25 cellular contexts compared by ENCODE assay signal in genomic region chr17:1635675-1636465, GRCh38. TPM values are rescaled to one million over a fixed set of nuclear protein-coding genes. Genes with fewer than 3 reads are reported as not detected.
DNase-seq lines count a peak whose midpoint lies in the region; ATAC-seq, FAIRE-seq and TF ChIP-seq lines count a peak whose summit lies in the region.
"Had no signal": no experiment of that assay in that cellular context is flagged by ENCODE, and none has a peak within 500 bp of the region (broad histone marks: within the 10 kb centered on the region; RNA-seq: fewer than 3 reads in every experiment).

No MANE protein-coding gene starts in this region.

- intact Hi-C loops in HepG2 (cut with micrococcal nuclease; ENCODE audit: unreplicated experiment) (no loop called here), right lobe of liver (cut with DNase I) (no loop called here)

- DNase-seq in HepG2 (ENCODE audit: low spot score) (no peak), right lobe of liver (no peak), HTR-8/SVneo (ENCODE audit: insufficient read length, low spot score) (no peak), endothelial cell (ENCODE audit: low spot score) (no peak), NCI-H1417 (lab: John Stamatoyannopoulos, UW) (no peak)
- DNase-seq: AML-193; C1 segment of cervical spinal cord; Caco-2; CD8-positive, alpha-beta T cell; EL; GDM1; Karpas-422; NCI-H1092 treated with DMSO at 0.1 percent for 48 hours; NCI-H1436 treated with DMSO at 0.1 percent for 48 hours; NCI-H187 treated with DMSO at 0.1 percent for 48 hours; NCI-H2107; NCI-H526; PC-9; SHP77 had no signal

- POLR2A ChIA-PET in HepG2 (lab: Yijun Ruan, JAX), result interaction anchor here (1.2 kb wide), 1 partner anchor 58 kb away, joined by 3 read pairs; no protein-coding TSS in a partner anchor

- H3K9me3 ChIP-seq in HepG2 (ENCODE audit: low read length) (no peaks in the 10 kb centered on the region), right lobe of liver (no peaks in the 10 kb centered on the region)
- H3K9me3 ChIP-seq: A549, Caco-2, HAP-1 had no signal

- TF ChIP-seq EP300 in HepG2 (IDR thresholded peaks at IDR 0.05; ENCODE audit: low read depth in 2 of 2, low read length in 2 of 2) (no peak), HepG2 (CRISPR knock-in tag; IDR thresholded peaks at IDR 0.05; ENCODE audit: borderline replicate concordance) (no peak)

- H3K27ac ChIP-seq in HepG2 (ENCODE audit: extremely low read length, insufficient read depth, low read length) (no peak overlapping the region), right lobe of liver (no peak overlapping the region)
- H3K27ac ChIP-seq: A549, PC-9 had no signal

- in situ Hi-C loops in HepG2 (cut with HindIII; ENCODE audit: extremely low pct_ligation_motif_present, low pct_unique_long_range_greater_than_20kb), result no loop called here

- H3K4me2 ChIP-seq in HepG2 (ENCODE audit: low read depth, low read length), result no peak overlapping the region
- H3K4me2 ChIP-seq: A549, GM23338, PC-9 had no signal

- no peak for TF ChIP-seq CTCF in HepG2 (CRISPR knock-in tag; IDR thresholded peaks at IDR 0.05)
- TF ChIP-seq CTCF in right lobe of liver (IDR thresholded peaks at IDR 0.05), result no peak
- TF ChIP-seq CTCF in endothelial cell (IDR thresholded peaks at IDR 0.05; ENCODE audit: unreplicated experiment), result no peak

- H3K9me3 Mint-ChIP-seq in endothelial cell (ENCODE audit: unreplicated experiment), result no peaks in the 10 kb centered on the region
- no peaks in the 10 kb centered on the region for H3K9me3 Mint-ChIP-seq in stimulated activated memory B cell treated with anti-CD40 and anti-IgM and Interleukin-4, amounts not matched to agents 10 μg/mL and 1 μg/mL and 100 μg/mL, for 72 hours
- H3K9me3 Mint-ChIP-seq: CD8-positive, alpha-beta T cell; GM23338 had no signal

- peaks cover 32% of the 10 kb centered on the region for H3K4me1 ChIP-seq in HepG2 (ENCODE audit: insufficient read depth, low read length)
- H3K4me1 ChIP-seq in right lobe of liver, result no peaks in the 10 kb centered on the region
- H3K4me1 ChIP-seq: Caco-2, HAP-1 had no signal

- no peak overlapping the region for H3K9ac ChIP-seq in HepG2 (ENCODE audit: insufficient read depth, low read depth, low read length)

- ATAC-seq in HepG2, result no peak
- no peak for ATAC-seq in right lobe of liver
- ATAC-seq in stimulated activated memory B cell treated with anti-CD40 and anti-IgM and Interleukin-4, amounts not matched to agents 10 μg/mL and 1 μg/mL and 100 μg/mL, for 72 hours, result no peak
- ATAC-seq in HG02938 (IDR thresholded peaks at IDR 0.05; ENCODE audit: unreplicated experiment), result no peak
- ATAC-seq: A549; CD8-positive, alpha-beta T cell; GM12878; GM23338 had no signal

- WGBS in HepG2 (ENCODE audit: low lambda C conversion rate), result 38% methylated on average over 10 of the region's 10 CpGs
- 81% methylated on average over 7 of the region's 10 CpGs for WGBS in right lobe of liver (ENCODE audit: insufficient coverage, low coverage, low lambda C conversion rate, missing lambda C conversion rate)

- H3K79me2 ChIP-seq in HepG2 (ENCODE audit: insufficient read depth, low read length), result no peaks in the 10 kb centered on the region

- TF ChIP-seq RAD21 in HepG2 (CRISPR knock-in tag; IDR thresholded peaks at IDR 0.05), result no peak

- peak overlapping the region; percentile 81 for H3K4me3 Mint-ChIP-seq in endothelial cell (ENCODE audit: unreplicated experiment)
- no peak overlapping the region for H3K4me3 Mint-ChIP-seq in stimulated activated memory B cell treated with anti-CD40 and anti-IgM and Interleukin-4, amounts not matched to agents 10 μg/mL and 1 μg/mL and 100 μg/mL, for 72 hours
- H3K4me3 Mint-ChIP-seq: CD8-positive, alpha-beta T cell; GM23338 had no signal

- peaks cover 25% of the 10 kb centered on the region for H3K36me3 Mint-ChIP-seq in endothelial cell (ENCODE audit: low read depth, unreplicated experiment)
- H3K36me3 Mint-ChIP-seq in stimulated activated memory B cell treated with anti-CD40 and anti-IgM and Interleukin-4, amounts not matched to agents 10 μg/mL and 1 μg/mL and 100 μg/mL, for 72 hours, result peaks cover 6% of the 10 kb centered on the region
- H3K36me3 Mint-ChIP-seq: CD8-positive, alpha-beta T cell had no signal

- H3K4me3 ChIP-seq in HepG2 (replicated peaks in 1 of 3; ENCODE audit: insufficient read depth in 1 of 3, low read depth in 2 of 3, low read length in 3 of 3) (no peak overlapping the region), right lobe of liver (no peak overlapping the region)
- H3K4me3 ChIP-seq: A549, GM12878, GM23338, HAP-1, PC-9 had no signal

- H4K20me1 ChIP-seq in HepG2 (ENCODE audit: insufficient read depth, low read length), result no peaks in the 10 kb centered on the region

- FAIRE-seq in HepG2 (lab: Jason Lieb, UNC), result no peak
- FAIRE-seq in HTR-8/SVneo (lab: Jason Lieb, UNC), result peak; percentile 26
- FAIRE-seq: A549, GM12878 had no signal

- H3K27me3 ChIP-seq in HepG2 (ENCODE audit: control insufficient read depth in 1 of 2, insufficient read depth in 2 of 2, low read length in 2 of 2) (peaks cover 5 to 46% of the 10 kb centered on the region in 2 experiments; a peak in 4 of 5 replicates), right lobe of liver (no peaks in the 10 kb centered on the region)

- peaks cover 12% of the 10 kb centered on the region for H3K4me1 Mint-ChIP-seq in endothelial cell (ENCODE audit: unreplicated experiment)
- peaks cover 26% of the 10 kb centered on the region for H3K4me1 Mint-ChIP-seq in stimulated activated memory B cell treated with anti-CD40 and anti-IgM and Interleukin-4, amounts not matched to agents 10 μg/mL and 1 μg/mL and 100 μg/mL, for 72 hours

- H3K36me3 ChIP-seq in HepG2 (replicated peaks in 1 of 2; ENCODE audit: control insufficient read depth in 1 of 2, insufficient read depth in 2 of 2, low read length in 2 of 2) (no peaks in the 10 kb centered on the region), right lobe of liver (peaks cover 0 to 14% (median 3%) of the 10 kb centered on the region in 4 donors)
- H3K36me3 ChIP-seq: HAP-1 had no signal

- CTCF ChIA-PET in HepG2 (lab: Yijun Ruan, JAX; ENCODE audit: low intra/inter-chr PET ratio, low total read pairs), result no interaction called here

- peak overlapping the region; percentile 33 for H3K27ac Mint-ChIP-seq in endothelial cell (ENCODE audit: unreplicated experiment)
- H3K27ac Mint-ChIP-seq in stimulated activated memory B cell treated with anti-CD40 and anti-IgM and Interleukin-4, amounts not matched to agents 10 μg/mL and 1 μg/mL and 100 μg/mL, for 72 hours, result peak overlapping the region; percentile 50
- H3K27ac Mint-ChIP-seq: CD8-positive, alpha-beta T cell; GM23338 had no signal

- TF ChIP-seq POLR2A in HepG2 (IDR thresholded peaks at IDR 0.05; ENCODE audit: insufficient read depth in 1 of 2, low read depth in 2 of 2, low read length in 2 of 2) (no peak), right lobe of liver (IDR thresholded peaks at IDR 0.05) (no peak)

- peaks cover 14% of the 10 kb centered on the region for H3K27me3 Mint-ChIP-seq in endothelial cell (ENCODE audit: unreplicated experiment)
- no peaks in the 10 kb centered on the region for H3K27me3 Mint-ChIP-seq in stimulated activated memory B cell treated with anti-CD40 and anti-IgM and Interleukin-4, amounts not matched to agents 10 μg/mL and 1 μg/mL and 100 μg/mL, for 72 hours

- H2AFZ ChIP-seq in HepG2 (ENCODE audit: low read length), result no peak overlapping the region
- H2AFZ ChIP-seq: GM23338, PC-9 had no signal

- no TSS peak for BruUV-seq in HepG2 (replicated peaks; lab: Mats Ljungman, UMichigan)

RNA-seq across cellular contexts. Expression of gene SLC43A2, which starts 7.2 kb away (rescaled TPM):
- 3.3 and 7.3 TPM in 2 replicates for total RNA-seq in HepG2 (2016; rRNA removed; fragmentation: Illumina TruSeq; extraction: Trizol)
- 0.97 and 1.3 TPM in 2 replicates for total RNA-seq in HepG2 (2016; cell fraction: cytosol; rRNA removed; fragmentation: Illumina TruSeq; extraction: Trizol; ENCODE audit: low read depth)
- total RNA-seq in HepG2 (2016; cell fraction: insoluble cytoplasmic fraction; rRNA removed; fragmentation: Illumina TruSeq; extraction: Trizol), result 2.0 and 8.1 TPM in 2 replicates
- 4.2 and 4.8 TPM in 2 replicates for total RNA-seq in HepG2 (2016; cell fraction: membrane; rRNA removed; fragmentation: Illumina TruSeq; extraction: Trizol)
- total RNA-seq in HepG2 (2016; cell fraction: nucleus; rRNA removed; fragmentation: Illumina TruSeq; extraction: Trizol), result 6.5 and 9.2 TPM in 2 replicates
- polyA plus RNA-seq in HepG2 (2011; rRNA removed), result 20.0 and 26.7 TPM in 2 replicates
- 24.6 and 32.6 TPM in 2 replicates for polyA plus RNA-seq in HepG2 (2011; cell fraction: cytosol; rRNA removed)
- 23.0 and 27.0 TPM in 2 replicates for polyA plus RNA-seq in HepG2 (2011; cell fraction: nucleus; rRNA removed)
- polyA plus RNA-seq in HepG2 (2012), result 23.6 and 32.7 TPM in 2 replicates
- 1.1 and 1.6 TPM in 2 replicates for polyA plus RNA-seq in HepG2 (2016; cell fraction: cytosol; fragmentation: Illumina TruSeq; extraction: Trizol; ENCODE audit: low read depth)
- polyA plus RNA-seq in HepG2 (2016; cell fraction: insoluble cytoplasmic fraction; fragmentation: Illumina TruSeq; extraction: Trizol; ENCODE audit: low read depth), result 3.0 and 4.3 TPM in 2 replicates
- polyA plus RNA-seq in HepG2 (2016; cell fraction: membrane; fragmentation: Illumina TruSeq; extraction: Trizol; ENCODE audit: low read depth), result 2.7 and 2.9 TPM in 2 replicates
- 12.1 and 13.4 TPM in 2 replicates for polyA plus RNA-seq in HepG2 (2016; cell fraction: nucleus; fragmentation: Illumina TruSeq; extraction: Trizol; ENCODE audit: insufficient read depth, low read depth)
- polyA minus RNA-seq in HepG2 (2011; rRNA and poly(A)+ RNA removed; ENCODE audit: low replicate concordance), result 35.9 and 121 TPM in 2 replicates
- 22.7 and 26.1 TPM in 2 replicates for polyA minus RNA-seq in HepG2 (2011; cell fraction: cytosol; rRNA and poly(A)+ RNA removed)
- polyA minus RNA-seq in HepG2 (2011; cell fraction: nucleus; rRNA and poly(A)+ RNA removed), result 18.9 and 19.1 TPM in 2 replicates
- total RNA-seq in right lobe of liver, result 1 to 10 TPM; 1.4 to 8.9 (median 5.1) TPM
- total RNA-seq in endothelial cell (ENCODE audit: unreplicated experiment), result 71.4 TPM

RNA-seq across cellular contexts. Expression of gene SCARF1, which starts 9.7 kb away (rescaled TPM):
- total RNA-seq in HepG2 (2016; rRNA removed; fragmentation: Illumina TruSeq; extraction: Trizol) (0.24 TPM in 1 of 2 replicates, not detected in the other), right lobe of liver (10 to 100 TPM in 2 of 6 experiments, 1 to 10 TPM in 4; 6.9 to 16.9 (median 8.4) TPM), endothelial cell (ENCODE audit: unreplicated experiment) (289 TPM)
- 0.09 TPM in 1 of 2 replicates, not detected in the other for total RNA-seq in HepG2 (2016; cell fraction: cytosol; rRNA removed; fragmentation: Illumina TruSeq; extraction: Trizol; ENCODE audit: low read depth)
- total RNA-seq in HepG2 (2016; cell fraction: insoluble cytoplasmic fraction; rRNA removed; fragmentation: Illumina TruSeq; extraction: Trizol), result 0.04 TPM in 1 of 2 replicates, not detected in the other
- total RNA-seq in HepG2 (2016; cell fraction: membrane; rRNA removed; fragmentation: Illumina TruSeq; extraction: Trizol), result 0.07 and 0.09 TPM in 2 replicates
- 0.16 and 0.34 TPM in 2 replicates for total RNA-seq in HepG2 (2016; cell fraction: nucleus; rRNA removed; fragmentation: Illumina TruSeq; extraction: Trizol)
- polyA plus RNA-seq in HepG2 (2011; rRNA removed), result 0.71 and 0.72 TPM in 2 replicates
- 0.17 and 0.25 TPM in 2 replicates for polyA plus RNA-seq in HepG2 (2011; cell fraction: cytosol; rRNA removed)
- polyA plus RNA-seq in HepG2 (2011; cell fraction: nucleus; rRNA removed), result 7.1 and 9.1 TPM in 2 replicates
- polyA plus RNA-seq in HepG2 (2012), result 0.39 and 0.59 TPM in 2 replicates
- polyA plus RNA-seq in HepG2 (2016; cell fraction: cytosol; fragmentation: Illumina TruSeq; extraction: Trizol; ENCODE audit: low read depth), result not detected in 2 replicates
- not detected in 2 replicates for polyA plus RNA-seq in HepG2 (2016; cell fraction: insoluble cytoplasmic fraction; fragmentation: Illumina TruSeq; extraction: Trizol; ENCODE audit: low read depth)
- not detected in 2 replicates for polyA plus RNA-seq in HepG2 (2016; cell fraction: membrane; fragmentation: Illumina TruSeq; extraction: Trizol; ENCODE audit: low read depth)
- 0.44 and 0.51 TPM in 2 replicates for polyA plus RNA-seq in HepG2 (2016; cell fraction: nucleus; fragmentation: Illumina TruSeq; extraction: Trizol; ENCODE audit: insufficient read depth, low read depth)
- polyA minus RNA-seq in HepG2 (2011; rRNA and poly(A)+ RNA removed; ENCODE audit: low replicate concordance), result 0.23 and 0.68 TPM in 2 replicates
- polyA minus RNA-seq in HepG2 (2011; cell fraction: cytosol; rRNA and poly(A)+ RNA removed), result not detected in 2 replicates
- 0.99 and 1.5 TPM in 2 replicates for polyA minus RNA-seq in HepG2 (2011; cell fraction: nucleus; rRNA and poly(A)+ RNA removed)

RNA-seq across cellular contexts. Expression of gene RILP, which starts 13.8 kb away (rescaled TPM):
- total RNA-seq in HepG2 (2016; rRNA removed; fragmentation: Illumina TruSeq; extraction: Trizol) (4.7 and 6.6 TPM in 2 replicates), right lobe of liver (10 to 100 TPM; 14.6 to 47.3 (median 23.9) TPM), endothelial cell (ENCODE audit: unreplicated experiment) (14.2 TPM)
- 19.7 and 24.4 TPM in 2 replicates for total RNA-seq in HepG2 (2016; cell fraction: cytosol; rRNA removed; fragmentation: Illumina TruSeq; extraction: Trizol; ENCODE audit: low read depth)
- 5.0 and 7.1 TPM in 2 replicates for total RNA-seq in HepG2 (2016; cell fraction: insoluble cytoplasmic fraction; rRNA removed; fragmentation: Illumina TruSeq; extraction: Trizol)
- 13.1 and 14.3 TPM in 2 replicates for total RNA-seq in HepG2 (2016; cell fraction: membrane; rRNA removed; fragmentation: Illumina TruSeq; extraction: Trizol)
- 3.3 and 3.9 TPM in 2 replicates for total RNA-seq in HepG2 (2016; cell fraction: nucleus; rRNA removed; fragmentation: Illumina TruSeq; extraction: Trizol)
- polyA plus RNA-seq in HepG2 (2011; rRNA removed), result 8.1 and 9.4 TPM in 2 replicates
- polyA plus RNA-seq in HepG2 (2011; cell fraction: cytosol; rRNA removed), result 4.3 and 6.7 TPM in 2 replicates
- polyA plus RNA-seq in HepG2 (2011; cell fraction: nucleus; rRNA removed), result 19.2 and 23.3 TPM in 2 replicates
- polyA plus RNA-seq in HepG2 (2012), result 4.5 and 5.2 TPM in 2 replicates
- polyA plus RNA-seq in HepG2 (2016; cell fraction: cytosol; fragmentation: Illumina TruSeq; extraction: Trizol; ENCODE audit: low read depth), result 24.9 and 29.6 TPM in 2 replicates
- polyA plus RNA-seq in HepG2 (2016; cell fraction: insoluble cytoplasmic fraction; fragmentation: Illumina TruSeq; extraction: Trizol; ENCODE audit: low read depth), result 3.9 and 6.6 TPM in 2 replicates
- 12.1 and 14.0 TPM in 2 replicates for polyA plus RNA-seq in HepG2 (2016; cell fraction: membrane; fragmentation: Illumina TruSeq; extraction: Trizol; ENCODE audit: low read depth)
- 6.7 and 7.6 TPM in 2 replicates for polyA plus RNA-seq in HepG2 (2016; cell fraction: nucleus; fragmentation: Illumina TruSeq; extraction: Trizol; ENCODE audit: insufficient read depth, low read depth)
- 5.6 and 7.3 TPM in 2 replicates for polyA minus RNA-seq in HepG2 (2011; rRNA and poly(A)+ RNA removed; ENCODE audit: low replicate concordance)
- polyA minus RNA-seq in HepG2 (2011; cell fraction: cytosol; rRNA and poly(A)+ RNA removed), result 5.0 TPM in 2 replicates
- 6.0 and 9.0 TPM in 2 replicates for polyA minus RNA-seq in HepG2 (2011; cell fraction: nucleus; rRNA and poly(A)+ RNA removed)

RNA-seq across cellular contexts. Expression of gene PRPF8, which starts 48.8 kb away (rescaled TPM):
- total RNA-seq in HepG2 (2016; rRNA removed; fragmentation: Illumina TruSeq; extraction: Trizol), result 112 and 318 TPM in 2 replicates
- total RNA-seq in HepG2 (2016; cell fraction: cytosol; rRNA removed; fragmentation: Illumina TruSeq; extraction: Trizol; ENCODE audit: low read depth), result 27.9 and 29.6 TPM in 2 replicates
- 104 and 284 TPM in 2 replicates for total RNA-seq in HepG2 (2016; cell fraction: insoluble cytoplasmic fraction; rRNA removed; fragmentation: Illumina TruSeq; extraction: Trizol)
- total RNA-seq in HepG2 (2016; cell fraction: membrane; rRNA removed; fragmentation: Illumina TruSeq; extraction: Trizol), result 59.5 and 61.6 TPM in 2 replicates
- 124 and 135 TPM in 2 replicates for total RNA-seq in HepG2 (2016; cell fraction: nucleus; rRNA removed; fragmentation: Illumina TruSeq; extraction: Trizol)
- polyA plus RNA-seq in HepG2 (2011; rRNA removed), result 179 and 195 TPM in 2 replicates
- polyA plus RNA-seq in HepG2 (2011; cell fraction: cytosol; rRNA removed), result 79.1 and 90.7 TPM in 2 replicates
- polyA plus RNA-seq in HepG2 (2011; cell fraction: nucleus; rRNA removed), result 265 and 296 TPM in 2 replicates
- 129 and 145 TPM in 2 replicates for polyA plus RNA-seq in HepG2 (2012)
- polyA plus RNA-seq in HepG2 (2016; cell fraction: cytosol; fragmentation: Illumina TruSeq; extraction: Trizol; ENCODE audit: low read depth), result 15.0 and 17.7 TPM in 2 replicates
- 300 and 377 TPM in 2 replicates for polyA plus RNA-seq in HepG2 (2016; cell fraction: insoluble cytoplasmic fraction; fragmentation: Illumina TruSeq; extraction: Trizol; ENCODE audit: low read depth)
- polyA plus RNA-seq in HepG2 (2016; cell fraction: membrane; fragmentation: Illumina TruSeq; extraction: Trizol; ENCODE audit: low read depth), result 37.4 and 39.7 TPM in 2 replicates
- 245 and 257 TPM in 2 replicates for polyA plus RNA-seq in HepG2 (2016; cell fraction: nucleus; fragmentation: Illumina TruSeq; extraction: Trizol; ENCODE audit: insufficient read depth, low read depth)
- 401 and 410 TPM in 2 replicates for polyA minus RNA-seq in HepG2 (2011; rRNA and poly(A)+ RNA removed; ENCODE audit: low replicate concordance)
- 275 and 377 TPM in 2 replicates for polyA minus RNA-seq in HepG2 (2011; cell fraction: cytosol; rRNA and poly(A)+ RNA removed)
- polyA minus RNA-seq in HepG2 (2011; cell fraction: nucleus; rRNA and poly(A)+ RNA removed), result 189 and 229 TPM in 2 replicates
- total RNA-seq in right lobe of liver, result 100 to 1,000 TPM in 3 of 6 experiments, 10 to 100 TPM in 3; 79.3 to 116 (median 102) TPM
- 295 TPM for total RNA-seq in endothelial cell (ENCODE audit: unreplicated experiment)

Comparison
In these comparisons a context has a peak if more than half of its experiments do, and no peak if none do; other contexts are left out.
1. RNA of gene SCARF1, which starts 9.7 kb away (total RNA-seq): 289 TPM in endothelial cell (single experiment); 6.9 to 16.9 TPM in right lobe of liver and 0.04 to 0.34 TPM in HepG2; every median in the first group is over 10 times any median in the second.